In the genomic region with DNA sequence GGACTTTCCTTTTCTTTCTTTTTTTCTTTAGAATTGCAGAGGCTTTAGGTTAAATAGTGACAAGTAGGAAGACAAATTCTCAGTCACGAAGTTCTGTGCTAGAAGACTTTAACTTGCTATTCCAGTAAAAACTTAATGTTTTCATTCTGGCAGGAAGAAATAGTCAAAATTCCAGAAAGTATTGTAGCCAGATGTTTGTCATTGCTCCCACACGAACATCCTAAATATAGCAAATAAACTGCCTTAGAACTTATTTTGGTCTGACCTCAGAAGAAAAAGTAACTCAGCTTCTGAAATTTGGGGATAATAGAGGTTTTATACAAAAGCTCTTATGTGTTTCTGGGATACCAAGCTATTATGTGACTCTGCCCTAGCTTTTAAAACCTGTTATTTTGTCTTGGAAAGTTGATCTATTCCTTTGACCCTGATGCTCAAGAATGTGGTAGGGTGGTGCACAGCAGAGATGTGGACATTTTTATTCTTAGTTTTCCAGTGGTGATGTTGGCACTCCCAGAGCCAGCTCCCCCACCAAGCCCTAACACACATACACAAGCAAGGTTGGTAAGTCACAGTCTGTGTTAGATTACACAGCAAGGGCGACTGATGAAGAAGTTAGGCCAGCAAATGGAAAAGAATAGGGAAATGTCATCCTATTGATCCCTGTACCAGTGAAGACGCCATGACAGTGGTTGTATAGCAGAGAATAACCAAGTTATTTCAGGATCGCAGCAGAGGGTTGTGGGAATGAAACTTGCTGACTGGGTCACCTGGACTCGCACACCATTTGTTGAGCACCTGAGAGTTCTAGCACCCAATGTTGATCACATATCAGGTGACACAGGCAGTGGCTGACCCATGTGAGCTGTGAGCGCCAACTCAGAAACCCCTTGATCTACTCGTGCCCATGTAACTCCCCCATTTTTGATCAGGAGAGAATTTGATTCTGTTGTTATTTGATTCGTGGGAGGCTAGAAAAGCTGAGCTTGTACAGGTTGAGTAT, we compare ENCODE assay signal across 18 cellular contexts. TPM values are rescaled to one million over a fixed set of nuclear protein-coding genes. Genes with fewer than 3 reads are reported as not detected.
DNase-seq lines count a peak whose midpoint lies in the region; ATAC-seq and TF ChIP-seq lines count a peak whose summit lies in the region.
"Had no signal": no experiment of that assay in that cellular context is flagged by ENCODE, and none has a peak within 500 bp of the region (broad histone marks: within the 10 kb centered on the region; RNA-seq: fewer than 3 reads in every experiment).

No MANE protein-coding gene starts in this region.

- H3K4me1 Mint-ChIP-seq in nephron, result peaks cover 32% of the 10 kb centered on the region

- ATAC-seq in GM19463 (IDR thresholded peaks at IDR 0.05; ENCODE audit: unreplicated experiment), result no peak
- ATAC-seq in HG03354 (IDR thresholded peaks at IDR 0.05; ENCODE audit: poor library complexity, severe bottlenecking, unreplicated experiment), result no peak
- ATAC-seq: activated CD8-positive, alpha-beta T cell treated with anti-CD3 and anti-CD28 coated beads for 36 hours; K562 had no signal

- intact Hi-C loops in breast epithelium (cut with DNase I; ENCODE audit: low total_unique reads) (loop anchor here (2.0 kb wide), 1 partner anchor 35 kb away; no protein-coding TSS in a partner anchor), mammary epithelial cell (cut with micrococcal nuclease) (no loop called here), uterus (cut with DNase I; ENCODE audit: low total_unique reads) (no loop called here)

- H3K27ac ChIP-seq in breast epithelium (peak overlapping the region; percentile 2 to 42), mammary epithelial cell (ENCODE audit: insufficient read depth, low read depth, low read length) (no peak overlapping the region), coronary artery (peak overlapping the region; percentile 73 to 90), uterus (peak overlapping the region; percentile 43 to 64)
- H3K27ac ChIP-seq: 22Rv1, cardiac muscle cell had no signal

- WGBS in mammary epithelial cell (ENCODE audit: low coverage, missing lambda C conversion rate), result 76% methylated on average over 9 of the region's 9 CpGs

- no peak overlapping the region for H3K4me3 ChIP-seq in breast epithelium
- no peak overlapping the region for H3K4me3 ChIP-seq in mammary epithelial cell (replicated peaks in 1 of 3; ENCODE audit: insufficient read depth in 1 of 3, low read depth in 2 of 3, low read length in 3 of 3)
- H3K4me3 ChIP-seq in coronary artery, result peak overlapping the region; percentile 18
- H3K4me3 ChIP-seq in uterus, result no peak overlapping the region
- H3K4me3 ChIP-seq: cardiac muscle cell, K562, stomach had no signal

- no peak for TF ChIP-seq CTCF in breast epithelium (IDR thresholded peaks at IDR 0.05)
- TF ChIP-seq CTCF in mammary epithelial cell (conservative IDR thresholded peaks at IDR 0.05 in 1 of 2, IDR thresholded peaks at IDR 0.05 in 1 of 2; ENCODE audit: extremely low read depth in 1 of 2, insufficient read depth in 1 of 2, low read depth in 1 of 2, low read length in 2 of 2), result no peak
- no peak for TF ChIP-seq CTCF in coronary artery (IDR thresholded peaks at IDR 0.05)
- no peak for TF ChIP-seq CTCF in nephron (IDR thresholded peaks at IDR 0.05; ENCODE audit: unreplicated experiment in 3 of 3)
- no peak for TF ChIP-seq CTCF in uterus (IDR thresholded peaks at IDR 0.05)

- peak overlapping the region in 1 of 3 experiments; percentile 9 for H3K4me3 Mint-ChIP-seq in nephron
- H3K4me3 Mint-ChIP-seq: activated CD8-positive, alpha-beta T cell treated with anti-CD3 and anti-CD28 coated beads for 36 hours; immature natural killer cell had no signal

- H3K27ac Mint-ChIP-seq in nephron, result peak overlapping the region; percentile 86 to 88 (median 87)
- H3K27ac Mint-ChIP-seq: activated CD8-positive, alpha-beta T cell treated with anti-CD3 and anti-CD28 coated beads for 36 hours; immature natural killer cell had no signal

- no peaks in the 10 kb centered on the region for H3K27me3 Mint-ChIP-seq in nephron (ENCODE audit: low read depth)
- H3K27me3 Mint-ChIP-seq: activated CD8-positive, alpha-beta T cell treated with anti-CD3 and anti-CD28 coated beads for 36 hours had no signal

- H3K4me2 ChIP-seq in mammary epithelial cell (ENCODE audit: insufficient read depth, low read depth, low read length), result no peak overlapping the region

- H3K4me1 ChIP-seq in breast epithelium (peaks cover 0 to 7% of the 10 kb centered on the region in 2 donors), mammary epithelial cell (ENCODE audit: insufficient read depth, low read length) (no peaks in the 10 kb centered on the region), uterus (peaks cover 0 to 16% of the 10 kb centered on the region in 2 donors)

- CTCF ChIA-PET in mammary epithelial cell (lab: Charles Lee; ENCODE audit: low non-redundant PET), result no interaction called here

- H2AFZ ChIP-seq in mammary epithelial cell (ENCODE audit: low read depth, low read length), result no peak overlapping the region

- no peaks in the 10 kb centered on the region for H3K9me3 ChIP-seq in breast epithelium
- H3K9me3 ChIP-seq in mammary epithelial cell (replicated peaks; ENCODE audit: insufficient read depth, low read length), result no peaks in the 10 kb centered on the region
- no peaks in the 10 kb centered on the region for H3K9me3 ChIP-seq in uterus
- H3K9me3 ChIP-seq: stomach had no signal

- H3K9ac ChIP-seq in mammary epithelial cell (ENCODE audit: insufficient read depth, low read length), result no peak overlapping the region

- dilution Hi-C loops in mammary epithelial cell (cut with HindIII; ENCODE audit: low sequenced_read_pairs), result no loop called here

- no peaks in the 10 kb centered on the region for H4K20me1 ChIP-seq in mammary epithelial cell (ENCODE audit: insufficient read depth, low read length)

- peaks cover 40% of the 10 kb centered on the region for H3K79me2 ChIP-seq in mammary epithelial cell (ENCODE audit: insufficient read depth, low read length)

- TF ChIP-seq POLR2A in breast epithelium (IDR thresholded peaks at IDR 0.05) (no peak), uterus (IDR thresholded peaks at IDR 0.05) (no peak)

- DNase-seq in breast epithelium (ENCODE audit: low spot score in 2 of 2) (no peak), mammary epithelial cell (no peak), coronary artery (ENCODE audit: low spot score) (no peak), uterus (no peak), NCI-H82 treated with DMSO at 0.1 percent for 48 hours (lab: John Stamatoyannopoulos, UW; ENCODE audit: unreplicated experiment) (no peak)
- DNase-seq: activated CD8-positive, alpha-beta T cell treated with anti-CD3 and anti-CD28 coated beads for 36 hours; activated gamma-delta T cell; erythroblast; immature natural killer cell; NCI-H187; SIG-M5; stomach had no signal

- H3K36me3 ChIP-seq in breast epithelium, result no peaks in the 10 kb centered on the region
- H3K36me3 ChIP-seq in mammary epithelial cell (ENCODE audit: insufficient read depth, low read length), result peaks cover 1% of the 10 kb centered on the region
- H3K36me3 ChIP-seq in uterus, result no peaks in the 10 kb centered on the region
- H3K36me3 ChIP-seq: cardiac muscle cell had no signal

- H3K9me3 Mint-ChIP-seq in nephron, result no peaks in the 10 kb centered on the region
- H3K9me3 Mint-ChIP-seq: activated CD8-positive, alpha-beta T cell treated with anti-CD3 and anti-CD28 coated beads for 36 hours; immature natural killer cell had no signal

- no TSS peak for BruUV-seq in mammary epithelial cell (replicated peaks; lab: Mats Ljungman, UMichigan)

- in situ Hi-C loops in mammary epithelial cell (cut with MboI; ENCODE audit: low sequenced_read_pairs in 2 of 2), result no loop called here

- peaks cover 36% of the 10 kb centered on the region for H3K36me3 Mint-ChIP-seq in nephron (ENCODE audit: low read depth)

- H3K27me3 ChIP-seq in breast epithelium (no peaks in the 10 kb centered on the region), mammary epithelial cell (ENCODE audit: insufficient read depth, low read length) (no peaks in the 10 kb centered on the region), uterus (no peaks in the 10 kb centered on the region)
- H3K27me3 ChIP-seq: cardiac muscle cell, stomach had no signal

RNA-seq across cellular contexts. Expression of gene FARP2, which starts 23.7 kb away (rescaled TPM):
- total RNA-seq in breast epithelium (10 to 100 TPM; 34.4 to 43.3 (median 40.3) TPM), mammary epithelial cell (10 to 100 TPM; 38.5 to 40.2 TPM), uterus (10 to 100 TPM; 20.0 to 92.0 (median 40.6) TPM)
- polyA plus RNA-seq in mammary epithelial cell, result 22.0 TPM
- polyA minus RNA-seq in mammary epithelial cell, result 103 TPM
